8 cellular contexts compared by ENCODE assay signal in the genomic region with DNA sequence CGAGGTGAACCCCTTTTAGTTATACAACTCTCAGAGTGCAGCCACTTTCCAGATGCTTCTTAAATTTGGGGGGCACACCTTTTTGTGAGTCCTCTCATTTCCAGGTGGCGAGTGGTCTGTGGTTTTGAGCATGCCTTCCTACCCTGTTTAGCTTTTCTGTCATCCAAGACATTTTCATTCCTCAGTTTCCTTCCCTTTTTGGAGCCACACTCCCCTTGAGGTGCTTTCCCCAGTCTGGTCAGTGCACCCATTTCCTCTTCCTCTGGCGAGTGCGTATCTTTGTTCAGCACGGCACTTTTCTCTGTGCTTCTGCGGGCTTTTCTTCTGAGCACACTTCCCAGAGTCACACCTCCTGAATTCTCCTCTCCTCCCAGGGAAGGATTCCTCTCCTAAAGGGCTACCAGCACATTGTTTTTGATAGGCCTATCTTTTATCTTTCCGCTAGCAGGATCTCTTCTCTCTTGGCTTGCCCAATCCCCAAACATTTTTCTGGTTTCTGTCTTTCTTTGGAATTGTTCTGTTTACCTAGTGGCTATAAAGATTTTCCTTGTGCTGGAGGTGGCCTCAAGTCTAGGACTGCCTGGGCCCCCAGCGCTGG. TPM values are rescaled to one million over a fixed set of nuclear protein-coding genes. Genes with fewer than 3 reads are reported as not detected.
A peak's percentile ranks its signal among the peaks of the same experiment; 100 is the strongest.
DNase-seq lines count a peak whose midpoint lies in the region; ATAC-seq and TF ChIP-seq lines count a peak whose summit lies in the region.

No MANE protein-coding gene starts in this region.

- intact Hi-C loops in IMR-90 (cut with micrococcal nuclease) = no loop called here
- intact Hi-C loops in activated CD4-positive, alpha-beta memory T cell treated with anti-CD3 and anti-CD28 coated beads for 36 hours (cut with micrococcal nuclease) = loop anchor here (5.0 kb wide), 1 partner anchor 111 kb away; the partner anchor contains the start of genes CPNE1 and RBM12
- intact Hi-C loops in esophagus muscularis mucosa (cut with DNase I) = loop anchor here (2.0 kb wide), 2 partner anchors 30 to 74 kb away; partner anchors contain the start of genes NFS1, RBM39 and ROMO1

- peak overlapping the region; percentile 65 for H2AK5ac ChIP-seq in IMR-90 (ENCODE audit: low read depth, low read length)

- H3K4me1 ChIP-seq in BE2C (peaks cover 24% of the 10 kb centered on the region), IMR-90 (ENCODE audit: control insufficient read depth, insufficient read depth, low read length) (peaks cover 16% of the 10 kb centered on the region), esophagus muscularis mucosa (peaks cover 53 to 83% (median 78%) of the 10 kb centered on the region in 4 donors), osteoblast (ENCODE audit: insufficient read depth, low read length) (peaks cover 31% of the 10 kb centered on the region)

- H2BK20ac ChIP-seq in IMR-90 (ENCODE audit: low read depth, low read length) = no peak overlapping the region

- H3K9me3 Mint-ChIP-seq in activated CD4-positive, alpha-beta memory T cell treated with anti-CD3 and anti-CD28 coated beads for 36 hours = no peaks in the 10 kb centered on the region

- peak overlapping the region; percentile 82 for H3K4me3 Mint-ChIP-seq in activated CD4-positive, alpha-beta memory T cell treated with anti-CD3 and anti-CD28 coated beads for 36 hours

- TF ChIP-seq CTCF in BE2C (IDR thresholded peaks at IDR 0.05; ENCODE audit: low read depth, low read length) (no peak), IMR-90 (conservative IDR thresholded peaks at IDR 0.05; ENCODE audit: low read depth, low read length) (no peak), esophagus muscularis mucosa (IDR thresholded peaks at IDR 0.05) (no peak), osteoblast (IDR thresholded peaks at IDR 0.05; ENCODE audit: extremely low read depth, low read depth, low read length) (no peak)

- dilution Hi-C loops in IMR-90 (cut with HindIII; ENCODE audit: low sequenced_read_pairs, unreplicated experiment) = no loop called here

- TF ChIP-seq RAD21 in IMR-90 (IDR thresholded peaks at IDR 0.05; ENCODE audit: low read length) = no peak

- peaks cover 17% of the 10 kb centered on the region for H3K9me1 ChIP-seq in IMR-90 (ENCODE audit: insufficient read depth, low read length)

- H3K36me3 Mint-ChIP-seq in activated CD4-positive, alpha-beta memory T cell treated with anti-CD3 and anti-CD28 coated beads for 36 hours = peaks cover 15% of the 10 kb centered on the region

- H3K27me3 ChIP-seq in BE2C (no peaks in the 10 kb centered on the region), IMR-90 (ENCODE audit: control insufficient read depth, insufficient read depth, low read length) (no peaks in the 10 kb centered on the region), esophagus muscularis mucosa (no peaks in the 10 kb centered on the region), osteoblast (ENCODE audit: insufficient read depth, low read length) (no peaks in the 10 kb centered on the region)

- peak overlapping the region; percentile 71 for H2AK9ac ChIP-seq in IMR-90 (replicated peaks; ENCODE audit: low read depth, low read length, poor library complexity)

- CTCF ChIA-PET in IMR-90 (lab: Yijun Ruan, JAX) = no interaction called here
- CTCF ChIA-PET in activated CD4-positive, alpha-beta memory T cell treated with anti-CD3 and anti-CD28 coated beads for 36 hours (lab: Charles Lee) = interaction anchor here (0.7 to 3.1 kb wide), 3 partner anchors 154 to 312 kb away, joined by 3 to 10 read pairs (median 3); partner anchors contain the start of gene SCAND1

- H4K5ac ChIP-seq in IMR-90 (ENCODE audit: low read depth, low read length) = peak overlapping the region; percentile 21; the same call in 1 of the 2 replicates

- peaks cover 2% of the 10 kb centered on the region; the same call in 1 of the 2 replicates for H3K36me3 ChIP-seq in BE2C
- H3K36me3 ChIP-seq in IMR-90 (ENCODE audit: control insufficient read depth, insufficient read depth, low read length) = peaks cover 3% of the 10 kb centered on the region; the same call in 1 of the 2 replicates
- peaks cover 0 to 12% (median 6%) of the 10 kb centered on the region in 4 donors for H3K36me3 ChIP-seq in esophagus muscularis mucosa
- H3K36me3 ChIP-seq in osteoblast (ENCODE audit: insufficient read depth, low read length) = peaks cover 10% of the 10 kb centered on the region

- POLR2A ChIA-PET in IMR-90 (lab: Charles Lee; ENCODE audit: unreplicated experiment) = no interaction called here
- POLR2A ChIA-PET in activated CD4-positive, alpha-beta memory T cell treated with anti-CD3 and anti-CD28 coated beads for 36 hours (lab: Charles Lee) = interaction anchor here (0.8 to 6.4 kb wide), 4 partner anchors 9 to 157 kb away, joined by 3 to 154 read pairs (median 6); partner anchors contain the start of genes NFS1, RBM39, ROMO1 and SPAG4

- WGBS in IMR-90 (ENCODE audit: extremely low coverage in 2 of 2, insufficient read length in 1 of 2), 2 experiments = 60% methylated on average over 4 of the region's 8 CpGs; no CpG with 5 or more reads in 1 of the 2 experiments
- WGBS in esophagus muscularis mucosa = 67% methylated on average over 8 of the region's 8 CpGs

- no peak overlapping the region; the same call in 2 of the 3 replicates for H2BK15ac ChIP-seq in IMR-90 (ENCODE audit: low read depth, low read length)

- H3K4me2 ChIP-seq in IMR-90 (ENCODE audit: low read depth, low read length) (peak overlapping the region; percentile 93), osteoblast (ENCODE audit: insufficient read depth, low read length) (peak overlapping the region; percentile 80)

- H3K27ac ChIP-seq in IMR-90 (ENCODE audit: insufficient read depth, low read length) = peak overlapping the region; percentile 10; the same call in 1 of the 2 replicates
- H3K27ac ChIP-seq in esophagus muscularis mucosa (replicated peaks in 1 of 4) = peak overlapping the region; percentile 84 to 95 (median 92)
- peak overlapping the region; percentile 93 for H3K27ac ChIP-seq in osteoblast (ENCODE audit: low read depth, low read length)

- peaks cover 46 to 63% of the 10 kb centered on the region in 2 experiments for H3K79me1 ChIP-seq in IMR-90 (ENCODE audit: low read depth in 1 of 2, low read length in 2 of 2)

- peak overlapping the region; percentile 81 to 91; a peak in 3 of 4 replicates for H4K8ac ChIP-seq in IMR-90 (ENCODE audit: low read depth in 2 of 2, low read length in 2 of 2)

- no peak overlapping the region for H2BK120ac ChIP-seq in IMR-90 (ENCODE audit: low read depth, low read length)

- H3K9me3 ChIP-seq in BE2C = peaks cover 7% of the 10 kb centered on the region
- no peaks in the 10 kb centered on the region for H3K9me3 ChIP-seq in IMR-90 (ENCODE audit: control insufficient read depth, insufficient read depth, low read length)
- H3K9me3 ChIP-seq in esophagus muscularis mucosa = no peaks in the 10 kb centered on the region
- no peaks in the 10 kb centered on the region for H3K9me3 ChIP-seq in osteoblast (ENCODE audit: low read depth, low read length)

- H3K18ac ChIP-seq in IMR-90 (ENCODE audit: low read depth, low read length) = no peak overlapping the region

- H4K91ac ChIP-seq in IMR-90 (ENCODE audit: insufficient read depth, low read depth, low read length) = peak overlapping the region; percentile 44; the same call in 1 of the 2 replicates

- peak overlapping the region; percentile 79 for H3K14ac ChIP-seq in IMR-90 (replicated peaks; ENCODE audit: low read depth, low read length)

- peaks cover 61% of the 10 kb centered on the region for H3K4me1 Mint-ChIP-seq in activated CD4-positive, alpha-beta memory T cell treated with anti-CD3 and anti-CD28 coated beads for 36 hours (ENCODE audit: low read depth)

- peaks cover 61% of the 10 kb centered on the region for H3K79me2 ChIP-seq in osteoblast (ENCODE audit: insufficient read depth, low read length)

- no peak for TF ChIP-seq EP300 in esophagus muscularis mucosa (IDR thresholded peaks at IDR 0.05)

- no peak overlapping the region for H3K56ac ChIP-seq in IMR-90 (ENCODE audit: extremely low read depth, insufficient read depth, low read length)

- TSS peak; percentile 54 for BruUV-seq in IMR-90 (replicated peaks; lab: Mats Ljungman, UMichigan)

- H3K4me3 ChIP-seq in BE2C (ENCODE audit: low read depth, low read length) (peak overlapping the region; percentile 83), IMR-90 (ENCODE audit: insufficient read depth, low read depth, low read length) (peak overlapping the region; percentile 94; the same call in 1 of the 2 replicates), esophagus muscularis mucosa (peak overlapping the region; percentile 64 to 82 (median 69)), osteoblast (ENCODE audit: insufficient read depth, low read length) (peak overlapping the region; percentile 83)

- ATAC-seq in IMR-90 (ENCODE audit: low read depth) (no peak), GM18873 (IDR thresholded peaks at IDR 0.05; ENCODE audit: low FRiP score, unreplicated experiment) (no peak), esophagus mucosa (no peak), GM21619 (IDR thresholded peaks at IDR 0.05; ENCODE audit: unreplicated experiment) (no peak)

- H3K23ac ChIP-seq in IMR-90 (ENCODE audit: low read depth, low read length) = peak overlapping the region; percentile 80; the same call in 1 of the 2 replicates

- DNase-seq in BE2C = no peak
- peak; percentile 24 for DNase-seq in IMR-90
- peak; percentile 59 for DNase-seq in activated CD4-positive, alpha-beta memory T cell treated with anti-CD3 and anti-CD28 coated beads for 36 hours
- no peak for DNase-seq in esophagus muscularis mucosa (ENCODE audit: extremely low spot score)
- DNase-seq in osteoblast (ENCODE audit: insufficient read length, low spot score, missing footprints) = peak; percentile 49

- H3K27ac Mint-ChIP-seq in activated CD4-positive, alpha-beta memory T cell treated with anti-CD3 and anti-CD28 coated beads for 36 hours = peak overlapping the region; percentile 83

- H2BK5ac ChIP-seq in IMR-90 (ENCODE audit: low read depth, low read length, poor library complexity, severe bottlenecking) = peak overlapping the region; percentile 40

- H3K4ac ChIP-seq in IMR-90 (ENCODE audit: low read depth, low read length) = peak overlapping the region; percentile 67; the same call in 1 of the 2 replicates

- H2AFZ ChIP-seq in IMR-90 (replicated peaks; ENCODE audit: low read length, poor library complexity) = peak overlapping the region; percentile 39
- no peak overlapping the region for H2AFZ ChIP-seq in osteoblast (ENCODE audit: low read length)

- peak overlapping the region; percentile 26; the same call in 1 of the 2 replicates for H3K9ac ChIP-seq in IMR-90 (ENCODE audit: low read depth, low read length)

- TF ChIP-seq POLR2A in IMR-90 (IDR thresholded peaks at IDR 0.05; ENCODE audit: low read depth, low read length) (no peak; the same call in 1 of the 2 replicates), esophagus muscularis mucosa (IDR thresholded peaks at IDR 0.05; ENCODE audit: low read depth) (no peak)

- H4K20me1 ChIP-seq in IMR-90 (ENCODE audit: insufficient read depth, low read length) = peaks cover 23% of the 10 kb centered on the region; the same call in 1 of the 2 replicates
- H4K20me1 ChIP-seq in osteoblast (ENCODE audit: insufficient read depth, low read length) = no peaks in the 10 kb centered on the region

- in situ Hi-C loops in IMR-90 (cut with MboI; ENCODE audit: low sequenced_read_pairs) = loop anchor here (25.0 kb wide), 1 partner anchor 364 kb away; no protein-coding TSS in a partner anchor

- no peaks in the 10 kb centered on the region for H3K27me3 Mint-ChIP-seq in activated CD4-positive, alpha-beta memory T cell treated with anti-CD3 and anti-CD28 coated beads for 36 hours

RNA-seq across cellular contexts. Expression of gene PHF20, which starts 1.4 kb away (rescaled TPM):
- 17.6 TPM for polyA plus RNA-seq in BE2C (2012; ENCODE audit: insufficient read depth, insufficient read length, low read depth)
- 22.0 and 30.3 TPM in 2 replicates for total RNA-seq in IMR-90 (2012; rRNA removed)
- 22.5 and 23.6 TPM in 2 replicates for polyA plus RNA-seq in IMR-90 (2012; rRNA removed)
- 19.8 and 29.5 TPM in 2 replicates for polyA plus RNA-seq in IMR-90 (2012; cell fraction: cytosol; rRNA removed)
- 13.4 and 14.4 TPM in 2 replicates for polyA plus RNA-seq in IMR-90 (2012; cell fraction: nucleus; rRNA removed; ENCODE audit: low replicate concordance)
- total RNA-seq in activated CD4-positive, alpha-beta memory T cell treated with anti-CD3 and anti-CD28 coated beads for 36 hours = 10 to 100 TPM; 49.1 to 50.5 TPM
- 10 to 100 TPM; 45.9 to 62.2 (median 48.0) TPM for total RNA-seq in esophagus muscularis mucosa
- total RNA-seq in osteoblast = 34.8 and 39.1 TPM in 2 replicates
- total RNA-seq in esophagus mucosa = 17.3 TPM

RNA-seq across cellular contexts. Expression of gene RBM39, which starts 31.2 kb away (rescaled TPM):
- polyA plus RNA-seq in BE2C (2012; ENCODE audit: insufficient read depth, insufficient read length, low read depth) = 283 TPM
- total RNA-seq in IMR-90 (2012; rRNA removed) (166 and 280 TPM in 2 replicates), esophagus muscularis mucosa (100 to 1,000 TPM; 143 to 272 (median 165) TPM), osteoblast (274 and 300 TPM in 2 replicates), esophagus mucosa (139 TPM)
- 74.3 and 106 TPM in 2 replicates for polyA plus RNA-seq in IMR-90 (2012; rRNA removed)
- 15.4 and 18.4 TPM in 2 replicates for polyA plus RNA-seq in IMR-90 (2012; cell fraction: cytosol; rRNA removed)
- 124 and 726 TPM in 2 replicates for polyA plus RNA-seq in IMR-90 (2012; cell fraction: nucleus; rRNA removed; ENCODE audit: low replicate concordance)
- 100 to 1,000 TPM; 243 to 259 TPM for total RNA-seq in activated CD4-positive, alpha-beta memory T cell treated with anti-CD3 and anti-CD28 coated beads for 36 hours

Comparison
In these comparisons a context has a peak if more than half of its experiments do, and no peak if none do; other contexts are left out.
1. DNase-seq: peak in IMR-90 (single experiment), activated CD4-positive, alpha-beta memory T cell treated with anti-CD3 and anti-CD28 coated beads for 36 hours (single experiment) and osteoblast (single experiment); none in BE2C (single experiment) and esophagus muscularis mucosa (single experiment).
2. H3K27ac ChIP-seq: peak in every context shown above with its lines; median percentile 93 in osteoblast; 92 in esophagus muscularis mucosa; 10 in IMR-90.
3. Peak in every context shown above with its lines, with median percentiles within 50 percentile points of each other: H3K4me3 ChIP-seq.